ENCODE assay signal across 8 cellular contexts in the genomic region with DNA sequence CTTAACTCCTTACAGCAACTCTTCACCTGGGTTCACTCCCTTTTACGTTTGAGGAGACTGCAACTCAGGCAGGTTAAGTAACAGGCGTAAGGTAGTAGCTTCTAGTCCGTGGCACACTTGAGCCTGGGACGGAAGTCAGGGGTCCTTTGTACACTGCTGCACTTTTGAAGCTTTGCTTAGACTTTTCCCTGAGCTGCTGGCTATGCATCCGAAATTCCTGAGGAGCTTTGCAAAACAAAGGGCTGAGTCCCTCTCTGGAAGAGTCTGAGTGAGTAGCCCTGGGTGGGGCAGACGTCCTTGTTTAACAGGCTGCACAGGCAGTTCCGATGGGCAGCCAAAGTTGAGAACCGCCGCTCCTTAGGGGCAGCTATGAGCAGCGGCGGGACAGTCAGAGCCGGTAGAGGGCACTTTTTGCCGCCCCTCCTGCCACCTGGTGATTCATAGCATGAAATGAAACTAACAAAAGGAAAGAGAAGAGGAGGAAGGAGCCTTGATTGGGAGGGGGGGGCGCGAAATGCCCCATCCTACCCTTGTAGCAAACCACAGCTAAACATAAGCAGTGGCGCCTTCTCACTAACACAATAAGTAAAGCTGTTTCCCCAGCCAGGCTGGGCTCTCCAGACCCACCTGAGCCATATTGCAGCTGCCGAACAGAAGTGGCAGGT. TPM values are rescaled to one million over a fixed set of nuclear protein-coding genes. Genes with fewer than 3 reads are reported as not detected.
A peak's percentile ranks its signal among the peaks of the same experiment; 100 is the strongest.
DNase-seq lines count a peak whose midpoint lies in the region; ATAC-seq, FAIRE-seq and TF ChIP-seq lines count a peak whose summit lies in the region.

No MANE protein-coding gene starts in this region.

- H3K27me3 ChIP-seq in dorsolateral prefrontal cortex, result no peaks in the 10 kb centered on the region

- H3K4me3 Mint-ChIP-seq in activated CD4-positive, alpha-beta T cell treated with anti-CD3 and anti-CD28 coated beads, Interleukin-2, amount 10 ng/mL, durations not matched to agents 24 days and 14 days, result peak overlapping the region; percentile 93

- no peaks in the 10 kb centered on the region for H3K27me3 Mint-ChIP-seq in activated CD4-positive, alpha-beta T cell treated with anti-CD3 and anti-CD28 coated beads, Interleukin-2, amount 10 ng/mL, durations not matched to agents 24 days and 14 days

- H3K9me3 Mint-ChIP-seq in activated CD4-positive, alpha-beta T cell treated with anti-CD3 and anti-CD28 coated beads, Interleukin-2, amount 10 ng/mL, durations not matched to agents 24 days and 14 days, result no peaks in the 10 kb centered on the region

- peak overlapping the region in 52 of 59 donors; percentile 2 to 100 (median 97) for H3K27ac ChIP-seq in dorsolateral prefrontal cortex

- ATAC-seq in GM21723 (IDR thresholded peaks at IDR 0.05; ENCODE audit: unreplicated experiment), result peak; percentile 50

- intact Hi-C loops in activated CD4-positive, alpha-beta T cell treated with anti-CD3 and anti-CD28 coated beads, Interleukin-2, amount 10 ng/mL, durations not matched to agents 24 days and 14 days (cut with micrococcal nuclease), result loop anchor here (1.0 to 10.0 kb wide), 8 partner anchors 9 to 197 kb away; partner anchors contain the start of genes PRPF19 and SLC15A3
- intact Hi-C loops in dorsolateral prefrontal cortex (cut with DNase I), result loop anchor here in 1 of 2 donors (10.0 kb wide), 1 partner anchor 419 kb away; the partner anchor contains the start of genes DDB1 and TKFC

- peaks cover 47% of the 10 kb centered on the region for H3K4me1 Mint-ChIP-seq in activated CD4-positive, alpha-beta T cell treated with anti-CD3 and anti-CD28 coated beads, Interleukin-2, amount 10 ng/mL, durations not matched to agents 24 days and 14 days

- peak overlapping the region; percentile 3 to 100 (median 92) for H3K4me3 ChIP-seq in dorsolateral prefrontal cortex

- H3K27ac Mint-ChIP-seq in activated CD4-positive, alpha-beta T cell treated with anti-CD3 and anti-CD28 coated beads, Interleukin-2, amount 10 ng/mL, durations not matched to agents 24 days and 14 days, result peak overlapping the region; percentile 87

- TF ChIP-seq CTCF in dorsolateral prefrontal cortex (IDR thresholded peaks at IDR 0.05 in 54 of 56, conservative IDR thresholded peaks at IDR 0.05 in 2 of 56; ENCODE audit: low read depth in 1 of 56, partially characterized antibody in 56 of 56), result peak in 52 of 56 donors; percentile 18 to 69 (median 42)

- peak; percentile 94 for DNase-seq in ELF-1 (ENCODE audit: low read depth, low spot score)
- peak; percentile 84 for DNase-seq in M059J (ENCODE audit: low read depth)
- peak; percentile 92 for DNase-seq in activated CD4-positive, alpha-beta T cell treated with anti-CD3 and anti-CD28 coated beads, Interleukin-2, amount 10 ng/mL, durations not matched to agents 24 days and 14 days
- peak in 4 of 10 donors; percentile 42 to 62 (median 58) for DNase-seq in dorsolateral prefrontal cortex
- peak; percentile 76 for DNase-seq in medulla oblongata (ENCODE audit: extremely low spot score)
- peak; percentile 26 for DNase-seq in stimulated activated CD8-positive, alpha-beta memory T cell treated with anti-CD3 and anti-CD28 coated beads, Interleukin-15, amount 100 ng/mL, for 24 hours (ENCODE audit: low read depth)
- no peak for DNase-seq in HTR-8/SVneo (ENCODE audit: insufficient read length, low spot score)

- FAIRE-seq in HTR-8/SVneo (lab: Jason Lieb, UNC), result no peak

- peaks cover 18% of the 10 kb centered on the region for H3K36me3 Mint-ChIP-seq in activated CD4-positive, alpha-beta T cell treated with anti-CD3 and anti-CD28 coated beads, Interleukin-2, amount 10 ng/mL, durations not matched to agents 24 days and 14 days (ENCODE audit: low read depth)

RNA-seq across cellular contexts. Expression of gene TMEM109, which starts 1.4 kb away (rescaled TPM):
- 47.7 and 77.7 TPM in 2 replicates for total RNA-seq in M059J (2014; rRNA removed; shearing (Covaris generic))
- 144 and 147 TPM in 2 replicates for total RNA-seq in activated CD4-positive, alpha-beta T cell treated with anti-CD3 and anti-CD28 coated beads, Interleukin-2, amount 10 ng/mL, durations not matched to agents 24 days and 14 days
- 10 to 100 TPM; 30.8 to 53.0 (median 40.0) TPM for total RNA-seq in dorsolateral prefrontal cortex

RNA-seq across cellular contexts. Expression of gene TMEM132A, which starts 8.9 kb away (rescaled TPM):
- 29.0 and 57.9 TPM in 2 replicates for total RNA-seq in M059J (2014; rRNA removed; shearing (Covaris generic))
- 2.3 and 3.5 TPM in 2 replicates for total RNA-seq in activated CD4-positive, alpha-beta T cell treated with anti-CD3 and anti-CD28 coated beads, Interleukin-2, amount 10 ng/mL, durations not matched to agents 24 days and 14 days
- total RNA-seq in dorsolateral prefrontal cortex, result 100 to 1,000 TPM in 119 of 120 experiments, 10 to 100 TPM in 1; 98.1 to 297 (median 159) TPM

RNA-seq across cellular contexts. Expression of gene PRPF19, which starts 9.0 kb away (rescaled TPM):
- 117 and 122 TPM in 2 replicates for total RNA-seq in M059J (2014; rRNA removed; shearing (Covaris generic))
- 219 TPM in 2 replicates for total RNA-seq in activated CD4-positive, alpha-beta T cell treated with anti-CD3 and anti-CD28 coated beads, Interleukin-2, amount 10 ng/mL, durations not matched to agents 24 days and 14 days
- 100 to 1,000 TPM in 117 of 120 experiments, 10 to 100 TPM in 3; 80.9 to 227 (median 172) TPM for total RNA-seq in dorsolateral prefrontal cortex

RNA-seq across cellular contexts. Expression of gene SLC15A3, which starts 36.6 kb away (rescaled TPM):
- total RNA-seq in M059J (2014; rRNA removed; shearing (Covaris generic)), result 7.9 and 23.3 TPM in 2 replicates
- total RNA-seq in activated CD4-positive, alpha-beta T cell treated with anti-CD3 and anti-CD28 coated beads, Interleukin-2, amount 10 ng/mL, durations not matched to agents 24 days and 14 days, result 3.0 and 4.0 TPM in 2 replicates
- 10 to 100 TPM in 57 of 120 experiments, 1 to 10 TPM in 63; 3.9 to 21.8 (median 9.7) TPM for total RNA-seq in dorsolateral prefrontal cortex

RNA-seq across cellular contexts. Expression of gene ZP1, which starts 48.0 kb away (rescaled TPM):
- 1.3 TPM in 1 of 2 replicates, not detected in the other for total RNA-seq in M059J (2014; rRNA removed; shearing (Covaris generic))
- total RNA-seq in activated CD4-positive, alpha-beta T cell treated with anti-CD3 and anti-CD28 coated beads, Interleukin-2, amount 10 ng/mL, durations not matched to agents 24 days and 14 days, result not detected in 2 replicates
- 1 to 10 TPM in 5 of 120 experiments, under 1 TPM in 27, not detected in 88; 0.26 to 1.4 (median 0.52) TPM for total RNA-seq in dorsolateral prefrontal cortex
